In the genomic region with DNA sequence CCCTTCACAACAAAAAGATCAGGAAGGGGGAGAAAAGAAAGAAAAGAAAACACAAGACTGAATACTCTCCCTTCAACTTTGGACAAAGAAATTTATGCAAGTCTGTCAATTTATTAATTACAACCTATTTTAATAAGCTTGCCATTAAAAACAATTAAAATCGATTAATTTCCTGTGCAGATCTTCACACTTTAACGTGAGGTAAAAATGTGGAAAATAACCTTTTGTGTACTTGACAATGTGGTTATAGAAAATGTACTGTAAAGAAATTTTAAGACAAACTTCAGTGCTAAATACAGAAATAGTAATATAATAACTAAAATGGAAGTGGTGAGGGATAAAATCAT, we compare ENCODE assay signal across 1 cellular context.
TF ChIP-seq lines count a peak whose summit lies in the region.

No MANE protein-coding gene starts in this region.

TF ChIP-seq in HCT116, 20 proteins besides CTCF, POLR2A, EP300 and RAD21 (continued from another document):
- TF ChIP-seq, protein P1, sequence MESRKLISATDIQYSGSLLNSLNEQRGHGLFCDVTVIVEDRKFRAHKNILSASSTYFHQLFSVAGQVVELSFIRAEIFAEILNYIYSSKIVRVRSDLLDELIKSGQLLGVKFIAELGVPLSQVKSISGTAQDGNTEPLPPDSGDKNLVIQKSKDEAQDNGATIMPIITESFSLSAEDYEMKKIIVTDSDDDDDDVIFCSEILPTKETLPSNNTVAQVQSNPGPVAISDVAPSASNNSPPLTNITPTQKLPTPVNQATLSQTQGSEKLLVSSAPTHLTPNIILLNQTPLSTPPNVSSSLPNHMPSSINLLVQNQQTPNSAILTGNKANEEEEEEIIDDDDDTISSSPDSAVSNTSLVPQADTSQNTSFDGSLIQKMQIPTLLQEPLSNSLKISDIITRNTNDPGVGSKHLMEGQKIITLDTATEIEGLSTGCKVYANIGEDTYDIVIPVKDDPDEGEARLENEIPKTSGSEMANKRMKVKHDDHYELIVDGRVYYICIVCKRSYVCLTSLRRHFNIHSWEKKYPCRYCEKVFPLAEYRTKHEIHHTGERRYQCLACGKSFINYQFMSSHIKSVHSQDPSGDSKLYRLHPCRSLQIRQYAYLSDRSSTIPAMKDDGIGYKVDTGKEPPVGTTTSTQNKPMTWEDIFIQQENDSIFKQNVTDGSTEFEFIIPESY (IDR thresholded peaks at IDR 0.05; ENCODE audit: extremely low read depth, insufficient replicate concordance, low read length), result no peak
- TF ChIP-seq, protein P2, sequence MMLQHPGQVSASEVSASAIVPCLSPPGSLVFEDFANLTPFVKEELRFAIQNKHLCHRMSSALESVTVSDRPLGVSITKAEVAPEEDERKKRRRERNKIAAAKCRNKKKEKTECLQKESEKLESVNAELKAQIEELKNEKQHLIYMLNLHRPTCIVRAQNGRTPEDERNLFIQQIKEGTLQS (IDR thresholded peaks at IDR 0.05), result no peak
- TF ChIP-seq SIN3A (IDR thresholded peaks at IDR 0.05; ENCODE audit: low read depth), result no peak
